ENCODE assay signal across 22 cellular contexts in the genomic region with DNA sequence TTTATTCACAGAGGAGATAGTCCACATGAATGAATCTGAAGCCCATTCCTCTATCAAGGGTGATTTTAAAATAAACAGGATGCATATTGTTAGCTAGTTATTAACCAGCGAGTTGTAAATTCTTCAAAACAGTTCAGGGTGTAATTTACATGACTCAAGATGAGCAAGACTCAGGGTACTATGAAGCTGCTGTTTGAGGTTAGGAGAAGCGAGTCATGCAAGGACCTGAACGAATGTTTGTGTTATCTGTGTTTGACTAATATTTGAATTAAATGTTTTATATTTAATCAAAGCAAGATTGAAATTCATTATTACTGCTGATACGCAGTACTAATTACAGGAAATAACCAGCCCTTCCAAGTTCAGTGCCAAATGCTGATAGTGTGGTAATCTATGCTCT.
DNase-seq lines count a peak whose midpoint lies in the region; ATAC-seq, FAIRE-seq and TF ChIP-seq lines count a peak whose summit lies in the region.
"Had no signal": no experiment of that assay in that cellular context is flagged by ENCODE, and none has a peak within 500 bp of the region (broad histone marks: within the 10 kb centered on the region; RNA-seq: fewer than 3 reads in every experiment).

No MANE protein-coding gene starts in this region.

- no peak overlapping the region for H3K27ac ChIP-seq in epithelial cell of prostate
- H3K27ac ChIP-seq: HL-60, psoas muscle had no signal

- H3K36me3 Mint-ChIP-seq in CD14-positive monocyte = no peaks in the 10 kb centered on the region
- H3K36me3 Mint-ChIP-seq: CD4-positive, CD25-positive, alpha-beta regulatory T cell; stimulated activated naive B cell treated with anti-CD40 and anti-IgM and Interleukin-4, amounts not matched to agents 10 μg/mL and 1 μg/mL and 100 μg/mL, for 72 hours had no signal

- H3K4me3 Mint-ChIP-seq in CD14-positive monocyte = no peak overlapping the region
- H3K4me3 Mint-ChIP-seq: activated CD8-positive, alpha-beta T cell treated with anti-CD3 and anti-CD28 coated beads for 36 hours; CD4-positive, CD25-positive, alpha-beta regulatory T cell; stimulated activated naive B cell treated with anti-CD40 and anti-IgM and Interleukin-4, amounts not matched to agents 10 μg/mL and 1 μg/mL and 100 μg/mL, for 72 hours had no signal

- no peak for ATAC-seq in esophagus mucosa
- ATAC-seq: activated CD8-positive, alpha-beta T cell treated with anti-CD3 and anti-CD28 coated beads for 36 hours; Panc1; psoas muscle; stimulated activated naive B cell treated with anti-CD40 and anti-IgM and Interleukin-4, amounts not matched to agents 10 μg/mL and 1 μg/mL and 100 μg/mL, for 72 hours had no signal

- peaks cover 0 to 7% (median 0%) of the 10 kb centered on the region in 7 donors for H3K9me3 Mint-ChIP-seq in CD14-positive monocyte
- H3K9me3 Mint-ChIP-seq: activated CD8-positive, alpha-beta T cell treated with anti-CD3 and anti-CD28 coated beads for 36 hours had no signal

- no peak overlapping the region for H3K27ac Mint-ChIP-seq in CD14-positive monocyte
- H3K27ac Mint-ChIP-seq: activated CD8-positive, alpha-beta T cell treated with anti-CD3 and anti-CD28 coated beads for 36 hours; CD4-positive, CD25-positive, alpha-beta regulatory T cell; stimulated activated naive B cell treated with anti-CD40 and anti-IgM and Interleukin-4, amounts not matched to agents 10 μg/mL and 1 μg/mL and 100 μg/mL, for 72 hours had no signal

- peak; percentile 82 for FAIRE-seq in RCC 7860 (lab: Jason Lieb, UNC)
- FAIRE-seq: G401.6, H1, islet of Langerhans had no signal

- no peaks in the 10 kb centered on the region for H3K4me1 Mint-ChIP-seq in CD14-positive monocyte
- H3K4me1 Mint-ChIP-seq: CD4-positive, CD25-positive, alpha-beta regulatory T cell; stimulated activated naive B cell treated with anti-CD40 and anti-IgM and Interleukin-4, amounts not matched to agents 10 μg/mL and 1 μg/mL and 100 μg/mL, for 72 hours had no signal

- intact Hi-C loops in CD14-positive monocyte (cut with micrococcal nuclease) = no loop called here

- TF ChIP-seq CTCF in CD14-positive monocyte (IDR thresholded peaks at IDR 0.05) = no peak

- H3K27me3 Mint-ChIP-seq in CD14-positive monocyte (ENCODE audit: low read depth in 3 of 3) = peaks cover 0 to 5% (median 0%) of the 10 kb centered on the region in 3 donors
- H3K27me3 Mint-ChIP-seq: activated CD8-positive, alpha-beta T cell treated with anti-CD3 and anti-CD28 coated beads for 36 hours; stimulated activated naive B cell treated with anti-CD40 and anti-IgM and Interleukin-4, amounts not matched to agents 10 μg/mL and 1 μg/mL and 100 μg/mL, for 72 hours had no signal

- DNase-seq in EL (peak; percentile 62), RCC 7860 (ENCODE audit: low spot score) (peak; percentile 54), epithelial cell of prostate (ENCODE audit: low read depth, low spot score) (peak; percentile 59), renal cortical epithelial cell (ENCODE audit: low read depth) (peak; percentile 88), CD14-positive monocyte (ENCODE audit: low spot score) (no peak), GM19240 (ENCODE audit: insufficient read length, low spot score) (no peak), HuH-7 (ENCODE audit: low spot score) (no peak)
- DNase-seq: activated CD8-positive, alpha-beta T cell treated with anti-CD3 and anti-CD28 coated beads for 36 hours; activated gamma-delta T cell treated with Interleukin-2 at 50 U/mL for 16 hours; caudate nucleus; CD4-positive, CD25-positive, alpha-beta regulatory T cell; MV-4-11; NCI-H345; psoas muscle; stimulated activated CD4-positive, alpha-beta T cell treated with anti-CD3 and anti-CD28 coated beads, Interleukin-4, amount 100 ng/mL, for 24 hours; stimulated activated naive B cell treated with anti-CD40 and anti-IgM and Interleukin-4, amounts not matched to agents 10 μg/mL and 1 μg/mL and 100 μg/mL, for 72 hours had no signal

Comparison
In these comparisons a context has a peak if more than half of its experiments do, and no peak if none do; other contexts are left out.
1. DNase-seq: peak in EL (single experiment), RCC 7860 (single experiment), epithelial cell of prostate (single experiment) and renal cortical epithelial cell (single experiment); none in CD14-positive monocyte (single experiment), GM19240 (single experiment) and HuH-7 (single experiment).